Comparison of ENCODE assay signal across 25 cellular contexts in the genomic region with DNA sequence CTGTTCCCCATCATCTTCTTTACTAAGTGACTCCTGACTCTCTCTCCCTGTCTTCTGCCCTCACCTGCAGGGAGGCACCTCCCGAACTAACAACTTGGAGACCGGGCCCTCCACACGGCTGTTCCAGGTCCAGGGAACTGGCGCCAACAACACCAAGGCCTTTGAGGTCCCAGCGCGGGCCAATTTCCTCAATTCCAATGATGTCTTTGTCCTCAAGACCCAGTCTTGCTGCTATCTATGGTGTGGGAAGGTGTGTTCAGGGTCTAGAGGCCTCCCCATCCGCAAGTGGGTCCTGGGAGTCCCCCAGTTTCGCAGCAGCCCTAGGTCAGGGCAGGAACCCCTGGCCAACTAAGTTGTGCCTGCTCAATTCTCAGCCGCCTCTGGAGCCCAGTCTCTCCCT. TPM values are rescaled to one million over a fixed set of nuclear protein-coding genes. Genes with fewer than 3 reads are reported as not detected.
A peak's percentile ranks its signal among the peaks of the same experiment; 100 is the strongest.
DNase-seq lines count a peak whose midpoint lies in the region; ATAC-seq and TF ChIP-seq lines count a peak whose summit lies in the region.
"Had no signal": no experiment of that assay in that cellular context is flagged by ENCODE, and none has a peak within 500 bp of the region (broad histone marks: within the 10 kb centered on the region; RNA-seq: fewer than 3 reads in every experiment).

No MANE protein-coding gene starts in this region.

- intact Hi-C loops in spleen (cut with DNase I; ENCODE audit: low total_unique reads) = no loop called here

- H3K27ac ChIP-seq in 22Rv1 (peak overlapping the region; percentile 100), RWPE2 (ENCODE audit: poor library complexity, severe bottlenecking) (no peak overlapping the region), spleen (no peak overlapping the region)
- H3K27ac ChIP-seq: BLaER1, PC-9 had no signal

- H3K4me1 ChIP-seq in RWPE2 (ENCODE audit: insufficient read depth, poor library complexity, severe bottlenecking) = no peaks in the 10 kb centered on the region
- peaks cover 0 to 17% (median 11%) of the 10 kb centered on the region in 6 donors for H3K4me1 ChIP-seq in spleen

- no peaks in the 10 kb centered on the region for H3K27me3 ChIP-seq in RWPE2 (ENCODE audit: insufficient read depth, poor library complexity, severe bottlenecking)
- H3K27me3 ChIP-seq in spleen (replicated peaks in 1 of 7) = no peaks in the 10 kb centered on the region
- H3K27me3 ChIP-seq: BLaER1 had no signal

- TF ChIP-seq CTCF in 22Rv1 (IDR thresholded peaks at IDR 0.05) (no peak), RWPE2 (IDR thresholded peaks at IDR 0.05; ENCODE audit: poor library complexity, severe bottlenecking) (no peak), spleen (IDR thresholded peaks at IDR 0.05 in 8 of 11, conservative IDR thresholded peaks at IDR 0.05 in 3 of 11) (no peak)

- no peak for TF ChIP-seq POLR2A in spleen (IDR thresholded peaks at IDR 0.05)

- ATAC-seq in RWPE2 (ENCODE audit: low read depth) = no peak
- ATAC-seq in GM19397 (IDR thresholded peaks at IDR 0.05; ENCODE audit: unreplicated experiment) = no peak
- ATAC-seq in HG03280 (IDR thresholded peaks at IDR 0.05; ENCODE audit: unreplicated experiment) = no peak
- ATAC-seq: K562 had no signal

- H3K4me3 ChIP-seq in RWPE2 (ENCODE audit: severe bottlenecking) (no peak overlapping the region), spleen (no peak overlapping the region)
- H3K4me3 ChIP-seq: BLaER1, K562, PC-9 had no signal

- H3K36me3 ChIP-seq in RWPE2 (ENCODE audit: low read depth) (no peaks in the 10 kb centered on the region), spleen (no peaks in the 10 kb centered on the region)
- H3K36me3 ChIP-seq: BLaER1 had no signal

- DNase-seq in RWPE2 (ENCODE audit: low spot score) (peak; percentile 17), mesenteric fat pad (ENCODE audit: low spot score) (peak; percentile 74), spleen (peak; percentile 27), NCI-H526 treated with DMSO at 0.1 percent for 48 hours (lab: John Stamatoyannopoulos, UW) (no peak)
- DNase-seq: CD4-positive, CD25-positive, alpha-beta regulatory T cell; MV-4-11; NCI-H1105; NCI-H146; NCI-H1930; NCI-H2107; NCI-H524; NCI-H82; NK-92 treated with Interleukin-12 subunit alpha and Interleukin-12 subunit beta, amount 100 ng/mL, for 24 hours; PC-9; Right ventricle myocardium superior had no signal

- 80 to 98% (median 91%) methylated on average over 7 to 9 of the region's 9 CpGs for WGBS in spleen, 5 donors

- no peaks in the 10 kb centered on the region for H3K9me3 ChIP-seq in RWPE2 (ENCODE audit: severe bottlenecking)
- no peaks in the 10 kb centered on the region for H3K9me3 ChIP-seq in spleen
- H3K9me3 ChIP-seq: BLaER1 had no signal

RNA-seq across cellular contexts. Expression of a gene that starts 15.5 kb away (rescaled TPM):
- total RNA-seq in mesenteric fat pad (0.55 TPM), spleen (under 1 TPM in 3 of 7 donors, not detected in 4; 0.17 to 0.72 (median 0.38) TPM)
- polyA plus RNA-seq in spleen = under 1 TPM; 0.04 to 0.19 (median 0.06) TPM
- total RNA-seq: LHCN-M2, MCF 10A, PC-9, Right ventricle myocardium superior, RPMI7951 had no signal
- polyA plus RNA-seq: AG04450 had no signal

RNA-seq across cellular contexts. Expression of a gene that starts 34.8 kb away (rescaled TPM):
- total RNA-seq in mesenteric fat pad = 123 TPM
- 100 to 1,000 TPM; 114 to 184 (median 163) TPM for total RNA-seq in spleen
- polyA plus RNA-seq in spleen = 100 to 1,000 TPM in 1 of 3 donors, 10 to 100 TPM in 2; 65.6 to 114 (median 72.4) TPM

RNA-seq across cellular contexts. Expression of a gene that starts 52.4 kb away (rescaled TPM):
- 122 TPM for total RNA-seq in mesenteric fat pad
- total RNA-seq in spleen = 100 to 1,000 TPM in 4 of 7 donors, 10 to 100 TPM in 3; 63.5 to 576 (median 167) TPM
- polyA plus RNA-seq in spleen = 10 to 100 TPM in 2 of 3 donors, 1 to 10 TPM in 1; 6.2 to 67.0 (median 38.6) TPM
- total RNA-seq: SK-MEL-5 had no signal
- polyA plus RNA-seq: AG04450 had no signal
